In genomic region chr7:150276132-150276695, GRCh38 we compare ENCODE assay signal across 8 cellular contexts. TPM values are rescaled to one million over a fixed set of nuclear protein-coding genes. Genes with fewer than 3 reads are reported as not detected.
A peak's percentile ranks its signal among the peaks of the same experiment; 100 is the strongest.
DNase-seq lines count a peak whose midpoint lies in the region; ATAC-seq and TF ChIP-seq lines count a peak whose summit lies in the region.
"Not testable (repeated sequence)": the region's sequence is repeated elsewhere in the genome, so short reads cannot be mapped to it uniquely, and the experiment has no call there.

No MANE protein-coding gene starts in this region.

- H3K4me3 Mint-ChIP-seq in natural killer cell: not testable (repeated sequence)

- ATAC-seq in natural killer cell (peak; percentile 80 to 85 (median 81)), upper lobe of left lung (ENCODE audit: low FRiP score in 2 of 2) (peak; percentile 62 to 87)

- TF ChIP-seq EP300 in upper lobe of left lung (IDR thresholded peaks at IDR 0.05): not testable (repeated sequence)

- not testable (repeated sequence) for TF ChIP-seq POLR2A in upper lobe of left lung (IDR thresholded peaks at IDR 0.05)

- H3K9me3 ChIP-seq in HEK293 (ENCODE audit: control insufficient read depth, insufficient read depth, low read depth, low read length); upper lobe of left lung: not testable (repeated sequence)

- intact Hi-C loops in natural killer cell (cut with micrococcal nuclease): loop anchor here (10.0 kb wide), 1 partner anchor 611 kb away; no protein-coding TSS in a partner anchor

- not testable (repeated sequence) for H3K4me3 ChIP-seq in HEK293 (ENCODE audit: low read depth, low read length); astrocyte of the spinal cord (ENCODE audit: low read depth, low read length); upper lobe of left lung

- peak; percentile 14 for DNase-seq in DMS53 treated with DMSO at 0.1 percent for 48 hours (lab: John Stamatoyannopoulos, UW; ENCODE audit: unreplicated experiment)
- DNase-seq in NCI-H1694 (lab: John Stamatoyannopoulos, UW): peak; percentile 62
- DNase-seq in SW480 (ENCODE audit: low spot score): peak; percentile 35
- peak; percentile 16 for DNase-seq in astrocyte of the spinal cord (ENCODE audit: low read depth, low spot score)
- DNase-seq in germinal center (ENCODE audit: low spot score): peak; percentile 9
- not testable (repeated sequence) for DNase-seq in natural killer cell, upper lobe of left lung

- not testable (repeated sequence) for H3K27me3 ChIP-seq in upper lobe of left lung

- POLR2A ChIA-PET in HEK293 (lab: Yijun Ruan, JAX): not testable (repeated sequence)

- not testable (repeated sequence) for H3K27ac Mint-ChIP-seq in natural killer cell

- CTCF ChIA-PET in HEK293 (lab: Yijun Ruan, JAX): interaction anchor here (0.6 to 1.0 kb wide), 2 partner anchors 392 to 966 kb away, joined by 3 to 6 read pairs; no protein-coding TSS in a partner anchor

- not testable (repeated sequence) for H3K4me1 ChIP-seq in HEK293 (ENCODE audit: control insufficient read depth, insufficient read depth, low read length); upper lobe of left lung

- not testable (repeated sequence) for H3K36me3 Mint-ChIP-seq in natural killer cell

- in situ Hi-C loops in astrocyte of the spinal cord (cut with HindIII; ENCODE audit: low sequenced_read_pairs): not testable (repeated sequence)

- peak; percentile 36; the same call in 1 of the 2 replicates for TF ChIP-seq CTCF in HEK293 (tag by site-specific recombination; IDR thresholded peaks at IDR 0.05)
- TF ChIP-seq CTCF in astrocyte of the spinal cord (IDR thresholded peaks at IDR 0.05; ENCODE audit: low read depth, low read length): peak; percentile 61
- peak; percentile 76 for TF ChIP-seq CTCF in natural killer cell (IDR thresholded peaks at IDR 0.05)
- peak; percentile 55 to 76 (median 66) for TF ChIP-seq CTCF in upper lobe of left lung (IDR thresholded peaks at IDR 0.05)

- not testable (repeated sequence) for H3K9me3 Mint-ChIP-seq in natural killer cell

- H3K27me3 Mint-ChIP-seq in natural killer cell (ENCODE audit: low read depth in 2 of 2): not testable (repeated sequence)

- not testable (repeated sequence) for H3K27ac ChIP-seq in HEK293 (ENCODE audit: extremely low read depth, low read depth, low read length); upper lobe of left lung

- WGBS in upper lobe of left lung, 2 donors: 52 to 55% methylated on average over 6 of the region's 6 CpGs

- not testable (repeated sequence) for H3K4me1 Mint-ChIP-seq in natural killer cell

- not testable (repeated sequence) for H3K36me3 ChIP-seq in HEK293 (ENCODE audit: control insufficient read depth in 2 of 2, insufficient read depth in 1 of 2, low read length in 2 of 2); upper lobe of left lung

TF ChIP-seq in HEK293, 187 proteins besides CTCF, POLR2A, EP300 and RAD21:
- TF ChIP-seq ZSCAN16 (tag by site-specific recombination; IDR thresholded peaks at IDR 0.05) (peak; percentile 90), ZNF654 (tag by site-specific recombination; IDR thresholded peaks at IDR 0.05; ENCODE audit: low read depth) (peak; percentile 88)

RNA-seq across cellular contexts. Expression of gene LRRC61, which starts 46.9 kb away (rescaled TPM):
- total RNA-seq in natural killer cell (10 to 100 TPM in 2 of 3 donors, 1 to 10 TPM in 1; 7.3 to 16.7 (median 13.7) TPM), upper lobe of left lung (10 to 100 TPM; 15.4 to 31.4 (median 19.2) TPM)

RNA-seq across cellular contexts. Expression of gene ACTR3C, which starts 47.1 kb away (rescaled TPM):
- 1 to 10 TPM; 5.1 to 8.3 (median 7.2) TPM for total RNA-seq in natural killer cell
- total RNA-seq in upper lobe of left lung: 100 to 1,000 TPM in 1 of 6 donors, 10 to 100 TPM in 5; 12.1 to 123 (median 24.1) TPM
